In the genomic region with DNA sequence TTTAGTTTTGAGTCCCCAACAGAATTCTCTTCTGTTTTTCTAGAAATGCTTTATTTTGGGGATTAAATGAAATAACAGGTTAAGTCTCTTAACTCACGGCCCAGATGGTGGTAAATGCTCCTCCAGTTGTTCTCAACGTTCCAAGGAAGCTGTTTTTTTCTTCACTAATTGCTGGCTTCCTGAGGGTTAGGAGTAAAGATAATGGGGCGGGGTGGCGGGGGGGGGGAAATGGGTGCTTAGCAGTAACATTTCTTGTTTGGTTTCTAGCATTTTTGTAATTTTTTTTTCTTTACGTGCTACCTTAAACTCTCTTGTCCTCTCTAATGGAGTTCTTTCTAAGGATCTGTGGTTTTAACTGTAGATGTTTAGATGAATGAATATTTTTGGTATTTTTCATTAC, we compare ENCODE assay signal across 9 cellular contexts. TPM values are rescaled to one million over a fixed set of nuclear protein-coding genes. Genes with fewer than 3 reads are reported as not detected.
DNase-seq lines count a peak whose midpoint lies in the region; ATAC-seq and TF ChIP-seq lines count a peak whose summit lies in the region.
"Had no signal": no experiment of that assay in that cellular context is flagged by ENCODE, and none has a peak within 500 bp of the region (broad histone marks: within the 10 kb centered on the region; RNA-seq: fewer than 3 reads in every experiment).

No MANE protein-coding gene starts in this region.

- WGBS in upper lobe of left lung, 2 donors = 0 to 1% methylated on average over 5 of the region's 5 CpGs

- H3K27me3 ChIP-seq in adipocyte (replicated peaks; ENCODE audit: control insufficient read depth, insufficient read depth, low read length) (no peaks in the 10 kb centered on the region), left lung (no peaks in the 10 kb centered on the region), upper lobe of left lung (no peaks in the 10 kb centered on the region)

- TF ChIP-seq CTCF in left lung (IDR thresholded peaks at IDR 0.05) = no peak
- no peak for TF ChIP-seq CTCF in upper lobe of left lung (IDR thresholded peaks at IDR 0.05)

- H3K9me3 ChIP-seq in adipocyte (ENCODE audit: control insufficient read depth, low read length) = no peaks in the 10 kb centered on the region
- H3K9me3 ChIP-seq in left lung = no peaks in the 10 kb centered on the region
- H3K9me3 ChIP-seq in upper lobe of left lung = no peaks in the 10 kb centered on the region

- H3K4me3 ChIP-seq in adipocyte (ENCODE audit: low read length) = peak overlapping the region; percentile 96
- peak overlapping the region; percentile 49 to 64 for H3K4me3 ChIP-seq in left lung
- H3K4me3 ChIP-seq in upper lobe of left lung = peak overlapping the region; percentile 57 to 80 (median 74)

- peak overlapping the region; percentile 89 for H3K4me3 Mint-ChIP-seq in activated naive CD4-positive, alpha-beta T cell treated with anti-CD3 and anti-CD28 coated beads, Interleukin-2, amount 10 ng/mL, durations not matched to agents 7 days and 5 days

- H3K4me1 ChIP-seq in adipocyte (ENCODE audit: control insufficient read depth, insufficient read depth, low read length) (peaks cover 51% of the 10 kb centered on the region), left lung (peaks cover 36 to 56% of the 10 kb centered on the region in 2 donors), upper lobe of left lung (peaks cover 45 to 61% (median 54%) of the 10 kb centered on the region in 4 donors)

- CTCF ChIA-PET in activated naive CD4-positive, alpha-beta T cell treated with anti-CD3 and anti-CD28 coated beads, Interleukin-2, amount 10 ng/mL, durations not matched to agents 7 days and 5 days (lab: Charles Lee) = interaction anchor here (1.0 kb wide), 1 partner anchor 19 kb away, joined by 3 read pairs; no protein-coding TSS in a partner anchor

- H3K36me3 ChIP-seq in adipocyte (ENCODE audit: control insufficient read depth, insufficient read depth, low read length, severe bottlenecking) (peaks cover 56% of the 10 kb centered on the region), left lung (peaks cover 11 to 50% of the 10 kb centered on the region in 2 donors), upper lobe of left lung (peaks cover 43 to 52% (median 44%) of the 10 kb centered on the region in 4 donors)

- H3K4me1 Mint-ChIP-seq in activated naive CD4-positive, alpha-beta T cell treated with anti-CD3 and anti-CD28 coated beads, Interleukin-2, amount 10 ng/mL, durations not matched to agents 7 days and 5 days = peaks cover 63% of the 10 kb centered on the region

- H3K27ac ChIP-seq in left lung = peak overlapping the region; percentile 98 to 99
- peak overlapping the region; percentile 97 to 99 (median 99) for H3K27ac ChIP-seq in upper lobe of left lung

- no peak for TF ChIP-seq POLR2A in upper lobe of left lung (IDR thresholded peaks at IDR 0.05)

- peaks cover 9% of the 10 kb centered on the region for H3K27me3 Mint-ChIP-seq in activated naive CD4-positive, alpha-beta T cell treated with anti-CD3 and anti-CD28 coated beads, Interleukin-2, amount 10 ng/mL, durations not matched to agents 7 days and 5 days

- no peaks in the 10 kb centered on the region for H3K9me3 Mint-ChIP-seq in activated naive CD4-positive, alpha-beta T cell treated with anti-CD3 and anti-CD28 coated beads, Interleukin-2, amount 10 ng/mL, durations not matched to agents 7 days and 5 days

- ATAC-seq in left lung (no peak), upper lobe of left lung (ENCODE audit: low FRiP score in 2 of 2) (no peak), HG02759 (IDR thresholded peaks at IDR 0.05; ENCODE audit: unreplicated experiment) (no peak)

- peak overlapping the region; percentile 95 for H3K27ac Mint-ChIP-seq in activated naive CD4-positive, alpha-beta T cell treated with anti-CD3 and anti-CD28 coated beads, Interleukin-2, amount 10 ng/mL, durations not matched to agents 7 days and 5 days

- DNase-seq in activated naive CD4-positive, alpha-beta T cell treated with anti-CD3 and anti-CD28 coated beads, Interleukin-2, amount 10 ng/mL, durations not matched to agents 7 days and 5 days = peak; percentile 2
- DNase-seq in activated naive CD4-positive, alpha-beta T cell treated with Interleukin-2 at 50 U/mL for 16 hours = no peak
- DNase-seq in adipocyte (ENCODE audit: low read depth) = peak; percentile 57
- no peak for DNase-seq in left lung
- DNase-seq in upper lobe of left lung = no peak
- DNase-seq in stimulated activated CD8-positive, alpha-beta memory T cell treated with anti-CD3 and anti-CD28 coated beads, Interleukin-4, amount 100 ng/mL, for 48 hours = no peak
- DNase-seq in NCI-H446 (lab: John Stamatoyannopoulos, UW) = no peak
- DNase-seq: amniotic stem cell had no signal

- intact Hi-C loops in left lung (cut with DNase I) = no loop called here

- TF ChIP-seq EP300 in upper lobe of left lung (IDR thresholded peaks at IDR 0.05) = no peak

- H3K36me3 Mint-ChIP-seq in activated naive CD4-positive, alpha-beta T cell treated with anti-CD3 and anti-CD28 coated beads, Interleukin-2, amount 10 ng/mL, durations not matched to agents 7 days and 5 days = peaks cover 66% of the 10 kb centered on the region

- peak overlapping the region; percentile 100 for H3K9ac ChIP-seq in adipocyte (ENCODE audit: low read length)

RNA-seq across cellular contexts. Expression of a gene that starts 2.2 kb away (rescaled TPM):
- total RNA-seq in left lung = 100 to 1,000 TPM; 173 to 253 TPM
- total RNA-seq in upper lobe of left lung = 100 to 1,000 TPM in 5 of 6 donors, 10 to 100 TPM in 1; 61.5 to 220 (median 167) TPM

RNA-seq across cellular contexts. Expression of a gene that starts 49.1 kb away (rescaled TPM):
- total RNA-seq in left lung = 10 to 100 TPM; 40.2 to 41.0 TPM
- total RNA-seq in upper lobe of left lung = 10 to 100 TPM; 15.1 to 47.1 (median 30.4) TPM

Comparison
In these comparisons a context has a peak if more than half of its experiments do, and no peak if none do; other contexts are left out.
1. DNase-seq: peak in activated naive CD4-positive, alpha-beta T cell treated with anti-CD3 and anti-CD28 coated beads, Interleukin-2, amount 10 ng/mL, durations not matched to agents 7 days and 5 days (single experiment) and adipocyte (single experiment); none in activated naive CD4-positive, alpha-beta T cell treated with Interleukin-2 at 50 U/mL for 16 hours (single experiment), left lung (0 of 2), upper lobe of left lung (0 of 2), stimulated activated CD8-positive, alpha-beta memory T cell treated with anti-CD3 and anti-CD28 coated beads, Interleukin-4, amount 100 ng/mL, for 48 hours (single experiment) and NCI-H446 (0 of 2).
2. Peak in every context shown above with its lines, with median percentiles within 50 percentile points of each other: H3K4me3 ChIP-seq.